8 cellular contexts compared by ENCODE assay signal in the genomic region with DNA sequence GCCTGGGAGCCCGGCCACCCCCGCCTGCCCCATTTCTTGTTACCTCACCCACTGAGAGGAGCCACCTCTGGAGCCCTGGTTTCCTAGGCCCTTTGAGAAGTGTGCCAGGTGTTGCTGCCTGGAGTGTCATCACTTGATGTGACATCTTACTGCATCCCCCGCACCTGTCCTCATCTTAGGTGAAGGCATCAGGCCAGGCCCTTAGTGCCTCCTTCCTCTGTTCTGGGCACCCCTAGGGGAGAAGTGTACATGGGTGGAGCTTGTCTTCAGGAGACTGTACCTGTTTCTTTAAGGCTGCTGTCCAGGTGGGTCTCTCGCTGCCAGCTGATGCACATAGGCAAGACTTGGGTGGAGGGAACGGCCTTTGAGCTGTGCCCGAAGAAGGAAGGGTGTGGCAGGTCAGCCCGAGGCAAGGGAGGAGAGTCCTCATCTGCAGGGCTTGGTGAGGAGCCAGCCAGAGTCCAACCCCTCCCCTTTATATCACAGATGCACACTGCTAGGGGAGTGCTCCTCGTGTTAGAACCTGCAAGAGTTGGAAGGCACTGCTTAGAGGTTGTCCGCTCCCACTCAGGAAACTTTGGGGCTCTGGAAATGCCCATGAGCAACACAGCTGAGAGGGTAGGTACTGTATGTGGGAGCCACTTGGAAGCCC. TPM values are rescaled to one million over a fixed set of nuclear protein-coding genes. Genes with fewer than 3 reads are reported as not detected.
A peak's percentile ranks its signal among the peaks of the same experiment; 100 is the strongest.
DNase-seq lines count a peak whose midpoint lies in the region; ATAC-seq and TF ChIP-seq lines count a peak whose summit lies in the region.

No MANE protein-coding gene starts in this region.

- WGBS in mesenchymal stem cell = 97% methylated on average over 7 of the region's 9 CpGs

- no peak overlapping the region for H3K9ac ChIP-seq in mesenchymal stem cell (ENCODE audit: low read length)

- H3K23ac ChIP-seq in mesenchymal stem cell (ENCODE audit: low read length in 2 of 2) = no peak overlapping the region

- H3K27ac ChIP-seq in mesenchymal stem cell (ENCODE audit: low read length, poor library complexity, severe bottlenecking) = no peak overlapping the region

- H3K4me2 ChIP-seq in mesenchymal stem cell (ENCODE audit: low read length, poor library complexity, severe bottlenecking) = no peak overlapping the region

- no peaks in the 10 kb centered on the region for H3K9me3 Mint-ChIP-seq in activated CD8-positive, alpha-beta T cell treated with anti-CD3 and anti-CD28 coated beads for 36 hours

- H3K14ac ChIP-seq in mesenchymal stem cell (ENCODE audit: low read length in 2 of 2) = no peak overlapping the region

- H3K27me3 ChIP-seq in mesenchymal stem cell (ENCODE audit: control insufficient read depth in 1 of 2, insufficient read depth in 1 of 2, low read length in 2 of 2) = no peaks in the 10 kb centered on the region

- no peak overlapping the region for H4K91ac ChIP-seq in mesenchymal stem cell (ENCODE audit: low read length)

- intact Hi-C loops in activated CD8-positive, alpha-beta T cell treated with anti-CD3 and anti-CD28 coated beads for 36 hours (cut with micrococcal nuclease) = no loop called here

- DNase-seq in activated CD8-positive, alpha-beta T cell treated with anti-CD3 and anti-CD28 coated beads for 36 hours = no peak
- DNase-seq in mesenchymal stem cell (no peak), SHP77 (lab: John Stamatoyannopoulos, UW) (no peak), COLO668 (lab: John Stamatoyannopoulos, UW; ENCODE audit: unreplicated experiment) (no peak), NCI-H2029 (lab: John Stamatoyannopoulos, UW) (no peak), T-helper 9 cell (no peak)

- H3K79me1 ChIP-seq in mesenchymal stem cell (replicated peaks; ENCODE audit: low read length, poor library complexity, severe bottlenecking) = peaks cover 54% of the 10 kb centered on the region

- peak overlapping the region; percentile 25 to 51 for H3K18ac ChIP-seq in mesenchymal stem cell (ENCODE audit: low read depth in 1 of 2, low read length in 2 of 2)

- no peak overlapping the region for H3K4me3 ChIP-seq in mesenchymal stem cell (ENCODE audit: insufficient read depth in 1 of 2, low read depth in 1 of 2, low read length in 2 of 2)

- H2BK120ac ChIP-seq in mesenchymal stem cell (ENCODE audit: low read depth, low read length) = no peak overlapping the region

- H2BK15ac ChIP-seq in mesenchymal stem cell (ENCODE audit: low read depth, poor library complexity, severe bottlenecking) = no peak overlapping the region

- no peak for TF ChIP-seq CTCF in activated CD8-positive, alpha-beta T cell treated with anti-CD3 and anti-CD28 coated beads for 36 hours (IDR thresholded peaks at IDR 0.05)

- H4K8ac ChIP-seq in mesenchymal stem cell (ENCODE audit: low read length) = no peak overlapping the region

- no peaks in the 10 kb centered on the region for H3K9me3 ChIP-seq in mesenchymal stem cell (ENCODE audit: control insufficient read depth, low read length)

- peaks cover 43% of the 10 kb centered on the region for H3K36me3 Mint-ChIP-seq in activated CD8-positive, alpha-beta T cell treated with anti-CD3 and anti-CD28 coated beads for 36 hours (ENCODE audit: low read depth)

- H2BK5ac ChIP-seq in mesenchymal stem cell (ENCODE audit: low read depth, low read length, poor library complexity, severe bottlenecking) = no peak overlapping the region

- peaks cover 12% of the 10 kb centered on the region for H3K4me1 ChIP-seq in mesenchymal stem cell (ENCODE audit: control insufficient read depth, insufficient read depth, low read depth, low read length)

- H2BK12ac ChIP-seq in mesenchymal stem cell (ENCODE audit: low read length in 2 of 2) = no peak overlapping the region

- no peak overlapping the region for H3K4ac ChIP-seq in mesenchymal stem cell (ENCODE audit: low read depth in 1 of 2, low read length in 2 of 2)

- H3K4me1 Mint-ChIP-seq in activated CD8-positive, alpha-beta T cell treated with anti-CD3 and anti-CD28 coated beads for 36 hours (ENCODE audit: low read depth) = peaks cover 91% of the 10 kb centered on the region

- CTCF ChIA-PET in activated CD8-positive, alpha-beta T cell treated with anti-CD3 and anti-CD28 coated beads for 36 hours (lab: Charles Lee) = interaction anchor here (0.8 to 2.6 kb wide), 10 partner anchors 8 to 262 kb away, joined by 3 to 11 read pairs (median 4); no protein-coding TSS in a partner anchor

- H3K27ac Mint-ChIP-seq in activated CD8-positive, alpha-beta T cell treated with anti-CD3 and anti-CD28 coated beads for 36 hours = peak overlapping the region; percentile 97

- no peaks in the 10 kb centered on the region for H3K27me3 Mint-ChIP-seq in activated CD8-positive, alpha-beta T cell treated with anti-CD3 and anti-CD28 coated beads for 36 hours

- peaks cover 0 to 7% of the 10 kb centered on the region in 2 experiments for H3K36me3 ChIP-seq in mesenchymal stem cell (ENCODE audit: control insufficient read depth in 1 of 2, insufficient read depth in 2 of 2, low read depth in 1 of 2, low read length in 2 of 2)

- ATAC-seq in GM18907 (IDR thresholded peaks at IDR 0.05; ENCODE audit: unreplicated experiment) (peak; percentile 30), HG02943 (IDR thresholded peaks at IDR 0.05; ENCODE audit: low read depth, unreplicated experiment) (peak; percentile 16)
- peak; percentile 21 for ATAC-seq in activated CD8-positive, alpha-beta T cell treated with anti-CD3 and anti-CD28 coated beads for 36 hours

- H3K4me3 Mint-ChIP-seq in activated CD8-positive, alpha-beta T cell treated with anti-CD3 and anti-CD28 coated beads for 36 hours = peak overlapping the region; percentile 69

- POLR2A ChIA-PET in activated CD8-positive, alpha-beta T cell treated with anti-CD3 and anti-CD28 coated beads for 36 hours (lab: Charles Lee) = interaction anchor here (0.7 to 3.4 kb wide), 7 partner anchors 10 to 126 kb away, joined by 3 to 27 read pairs (median 5); no protein-coding TSS in a partner anchor

- no peak overlapping the region for H2AK5ac ChIP-seq in mesenchymal stem cell (ENCODE audit: low read length, severe bottlenecking)

- no peak overlapping the region for H2AFZ ChIP-seq in mesenchymal stem cell (ENCODE audit: low read depth, low read length)

RNA-seq across cellular contexts. Expression of gene NCK2, which starts 45.9 kb away (rescaled TPM):
- total RNA-seq in activated CD8-positive, alpha-beta T cell treated with anti-CD3 and anti-CD28 coated beads for 36 hours = 10 to 100 TPM; 68.3 to 69.7 TPM
- 67.1 TPM for polyA plus RNA-seq in mesenchymal stem cell (2013, experiment 1 of 2)
- 65.5 TPM for polyA plus RNA-seq in mesenchymal stem cell (2013, experiment 2 of 2)
